ENCODE assay signal across 8 cellular contexts in genomic region chr12:1117970-1118563, GRCh38.
DNase-seq lines count a peak whose midpoint lies in the region; ATAC-seq, FAIRE-seq and TF ChIP-seq lines count a peak whose summit lies in the region.

No MANE protein-coding gene starts in this region.

- H3K27ac ChIP-seq in A673 (ENCODE audit: low read depth, low read length, poor library complexity, severe bottlenecking) (no peak overlapping the region), colonic mucosa (no peak overlapping the region), HepG2 (ENCODE audit: extremely low read length, insufficient read depth, low read length) (no peak overlapping the region)

- TF ChIP-seq CTCF in A673 (conservative IDR thresholded peaks at IDR 0.05; ENCODE audit: low read depth, low read length) (peak; percentile 93), colonic mucosa (IDR thresholded peaks at IDR 0.05) (peak; percentile 88), HepG2 (CRISPR knock-in tag; IDR thresholded peaks at IDR 0.05) (peak; percentile 86)

- no peaks in the 10 kb centered on the region for H3K79me2 ChIP-seq in HepG2 (ENCODE audit: insufficient read depth, low read length)

- H2AFZ ChIP-seq in HepG2 (ENCODE audit: low read length): no peak overlapping the region

- no peak overlapping the region for H3K4me2 ChIP-seq in HepG2 (ENCODE audit: low read depth, low read length)

- H3K9me3 ChIP-seq in A673 (ENCODE audit: low read depth, low read length, poor library complexity, severe bottlenecking) (no peaks in the 10 kb centered on the region), colonic mucosa (no peaks in the 10 kb centered on the region), HepG2 (ENCODE audit: low read length) (no peaks in the 10 kb centered on the region)

- no peaks in the 10 kb centered on the region for H3K36me3 ChIP-seq in A673 (ENCODE audit: insufficient read depth, low read length, poor library complexity, severe bottlenecking)
- no peaks in the 10 kb centered on the region for H3K36me3 ChIP-seq in H7 (replicated peaks; ENCODE audit: control insufficient read depth, insufficient read depth, low read length)
- H3K36me3 ChIP-seq in colonic mucosa: no peaks in the 10 kb centered on the region
- peaks cover 1 to 4% of the 10 kb centered on the region in 2 experiments; a peak in 3 of 5 replicates for H3K36me3 ChIP-seq in HepG2 (replicated peaks in 1 of 2; ENCODE audit: control insufficient read depth in 1 of 2, insufficient read depth in 2 of 2, low read length in 2 of 2)

- H3K9me3 Mint-ChIP-seq in activated CD4-positive, alpha-beta T cell treated with anti-CD3 and anti-CD28 coated beads for 36 hours (ENCODE audit: low read depth): no peaks in the 10 kb centered on the region

- H3K9ac ChIP-seq in colonic mucosa (ENCODE audit: low read depth in 2 of 2, low read length in 2 of 2) (no peak overlapping the region), HepG2 (ENCODE audit: insufficient read depth, low read depth, low read length) (no peak overlapping the region)

- H3K27me3 Mint-ChIP-seq in activated CD4-positive, alpha-beta T cell treated with anti-CD3 and anti-CD28 coated beads for 36 hours: no peaks in the 10 kb centered on the region

- CTCF ChIA-PET in A673 (lab: Charles Lee): interaction anchor here (0.5 to 2.0 kb wide), 22 partner anchors 13 to 837 kb away, joined by 3 to 35 read pairs (median 4); partner anchors contain the start of gene RAD52
- CTCF ChIA-PET in activated CD4-positive, alpha-beta T cell treated with anti-CD3 and anti-CD28 coated beads for 36 hours (lab: Charles Lee): interaction anchor here (0.6 to 4.9 kb wide), 104 partner anchors 8 to 822 kb away, joined by 3 to 133 read pairs (median 4); partner anchors contain the start of gene ERC1
- CTCF ChIA-PET in HepG2 (lab: Yijun Ruan, JAX; ENCODE audit: low intra/inter-chr PET ratio, low total read pairs): interaction anchor here (1.3 to 2.0 kb wide), 3 partner anchors 463 to 487 kb away, joined by 3 to 32 read pairs (median 3); no protein-coding TSS in a partner anchor

- H3K4me3 ChIP-seq in A673 (ENCODE audit: low read depth, low read length, poor library complexity, severe bottlenecking): no peak overlapping the region
- H3K4me3 ChIP-seq in H7 (ENCODE audit: insufficient read depth, low read depth, low read length): no peak overlapping the region
- no peak overlapping the region for H3K4me3 ChIP-seq in colonic mucosa
- H3K4me3 ChIP-seq in HepG2 (replicated peaks in 1 of 3; ENCODE audit: insufficient read depth in 1 of 3, low read depth in 2 of 3, low read length in 3 of 3): no peak overlapping the region

- H3K4me1 Mint-ChIP-seq in activated CD4-positive, alpha-beta T cell treated with anti-CD3 and anti-CD28 coated beads for 36 hours: peaks cover 18% of the 10 kb centered on the region

- H3K4me1 ChIP-seq in A673 (ENCODE audit: insufficient read depth, low read length, poor library complexity, severe bottlenecking) (peaks cover 7% of the 10 kb centered on the region), colonic mucosa (no peaks in the 10 kb centered on the region), HepG2 (ENCODE audit: insufficient read depth, low read length) (no peaks in the 10 kb centered on the region)

- peak; percentile 80 for FAIRE-seq in HepG2 (lab: Jason Lieb, UNC)

- in situ Hi-C loops in HepG2 (cut with HindIII; ENCODE audit: extremely low pct_ligation_motif_present, low pct_unique_long_range_greater_than_20kb): loop anchor here (5.0 kb wide), 1 partner anchor 459 kb away; no protein-coding TSS in a partner anchor

- no peaks in the 10 kb centered on the region for H3K36me3 Mint-ChIP-seq in activated CD4-positive, alpha-beta T cell treated with anti-CD3 and anti-CD28 coated beads for 36 hours (ENCODE audit: low read depth)

- DNase-seq in A673 (ENCODE audit: low spot score) (peak; percentile 74), H7 (peak; percentile 11), NCI-H510A (lab: John Stamatoyannopoulos, UW) (peak; percentile 40), colonic mucosa (peak; percentile 71), HepG2 (ENCODE audit: low spot score) (peak; percentile 40)
- peak; percentile 82 for DNase-seq in activated CD4-positive, alpha-beta T cell treated with anti-CD3 and anti-CD28 coated beads for 36 hours
- peak; percentile 45 to 64 (median 50) for DNase-seq in stimulated activated CD4-positive, alpha-beta T cell treated with anti-CD3 and anti-CD28 coated beads, TNF-alpha, amount 100 ng/mL, for 24 hours (ENCODE audit: low read depth in 3 of 3)

- no peaks in the 10 kb centered on the region; the same call in 1 of the 2 replicates for H4K20me1 ChIP-seq in HepG2 (ENCODE audit: insufficient read depth, low read length)

- BruUV-seq in A673 (replicated peaks; lab: Mats Ljungman, UMichigan) (no TSS peak), HepG2 (replicated peaks; lab: Mats Ljungman, UMichigan) (no TSS peak)

- POLR2A ChIA-PET in A673 (lab: Charles Lee; ENCODE audit: low non-redundant PET): interaction anchor here (0.7 kb wide), 1 partner anchor 468 kb away, joined by 3 read pairs; no protein-coding TSS in a partner anchor
- POLR2A ChIA-PET in activated CD4-positive, alpha-beta T cell treated with anti-CD3 and anti-CD28 coated beads for 36 hours (lab: Charles Lee): interaction anchor here (0.6 to 0.9 kb wide), 3 partner anchors 13 to 465 kb away, joined by 3 to 4 read pairs (median 3); no protein-coding TSS in a partner anchor
- POLR2A ChIA-PET in HepG2 (lab: Yijun Ruan, JAX): interaction anchor here (0.7 to 1.3 kb wide), 4 partner anchors 44 to 487 kb away, joined by 3 to 4 read pairs (median 3); no protein-coding TSS in a partner anchor

- no peak overlapping the region for H3K27ac Mint-ChIP-seq in activated CD4-positive, alpha-beta T cell treated with anti-CD3 and anti-CD28 coated beads for 36 hours

- H3K4me3 Mint-ChIP-seq in activated CD4-positive, alpha-beta T cell treated with anti-CD3 and anti-CD28 coated beads for 36 hours: no peak overlapping the region

- TF ChIP-seq EP300 in HepG2 (IDR thresholded peaks at IDR 0.05; ENCODE audit: low read depth in 2 of 2, low read length in 2 of 2) (no peak), HepG2 (CRISPR knock-in tag; IDR thresholded peaks at IDR 0.05; ENCODE audit: borderline replicate concordance) (no peak)

- TF ChIP-seq RAD21 in HepG2 (CRISPR knock-in tag; IDR thresholded peaks at IDR 0.05): peak; percentile 87

- 22% methylated on average over 5 of the region's 5 CpGs for WGBS in HepG2 (ENCODE audit: low lambda C conversion rate)

- H3K27me3 ChIP-seq in A673 (replicated peaks; ENCODE audit: insufficient read depth, low read depth, low read length, poor library complexity) (no peaks in the 10 kb centered on the region), H7 (ENCODE audit: control insufficient read depth, insufficient read depth, low read length) (peaks cover 5% of the 10 kb centered on the region; the same call in 1 of the 2 replicates), colonic mucosa (no peaks in the 10 kb centered on the region), HepG2 (ENCODE audit: control insufficient read depth in 1 of 2, insufficient read depth in 2 of 2, low read length in 2 of 2) (no peaks in the 10 kb centered on the region)

- no peak for TF ChIP-seq POLR2A in HepG2 (IDR thresholded peaks at IDR 0.05; ENCODE audit: insufficient read depth in 1 of 2, low read depth in 2 of 2, low read length in 2 of 2)

- intact Hi-C loops in A673 (cut with micrococcal nuclease; ENCODE audit: unreplicated experiment): loop anchor here (1.0 to 10.0 kb wide), 3 partner anchors 427 to 465 kb away; no protein-coding TSS in a partner anchor
- intact Hi-C loops in activated CD4-positive, alpha-beta T cell treated with anti-CD3 and anti-CD28 coated beads for 36 hours (cut with DNase I, micrococcal nuclease): loop anchor here (1.0 to 5.0 kb wide), 2 partner anchors 109 to 465 kb away; no protein-coding TSS in a partner anchor
- intact Hi-C loops in colonic mucosa (cut with DNase I): no loop called here
- intact Hi-C loops in HepG2 (cut with micrococcal nuclease; ENCODE audit: unreplicated experiment): loop anchor here (1.0 to 5.0 kb wide), 2 partner anchors 399 to 465 kb away; no protein-coding TSS in a partner anchor

- ATAC-seq in activated CD4-positive, alpha-beta T cell treated with anti-CD3 and anti-CD28 coated beads for 36 hours: no peak
- ATAC-seq in HepG2 (no peak), HG03175 (IDR thresholded peaks at IDR 0.05; ENCODE audit: unreplicated experiment) (no peak)

TF ChIP-seq in HepG2, 621 proteins besides CTCF, POLR2A, EP300 and RAD21 (continues in another document):
- no peak for TF ChIP-seq ZNF235 (CRISPR knock-in tag; IDR thresholded peaks at IDR 0.05; ENCODE audit: borderline replicate concordance)
- no peak for TF ChIP-seq ZNF614 (CRISPR knock-in tag; IDR thresholded peaks at IDR 0.05; ENCODE audit: borderline replicate concordance)
- TF ChIP-seq STAG1 (CRISPR knock-in tag; IDR thresholded peaks at IDR 0.05): peak; percentile 90
- TF ChIP-seq CBX1 (IDR thresholded peaks at IDR 0.05; ENCODE audit: low read depth): no peak
- TF ChIP-seq MAFK (conservative IDR thresholded peaks at IDR 0.05 in 1 of 2, IDR thresholded peaks at IDR 0.05 in 1 of 2; ENCODE audit: low read length in 2 of 2): no peak
- TF ChIP-seq ZNF740 (CRISPR knock-in tag; IDR thresholded peaks at IDR 0.05): no peak
- no peak for TF ChIP-seq TMF1 (CRISPR knock-in tag; IDR thresholded peaks at IDR 0.05; ENCODE audit: low read depth)
- no peak for TF ChIP-seq ZNF496 (CRISPR knock-in tag; IDR thresholded peaks at IDR 0.05; ENCODE audit: insufficient replicate concordance)
- no peak for TF ChIP-seq ARNT (IDR thresholded peaks at IDR 0.05)
- 0 out of 2 replicates have a peak, but pooled peaks have one; percentile 8 for TF ChIP-seq CEBPG (CRISPR knock-in tag; IDR thresholded peaks at IDR 0.05)
- TF ChIP-seq SMC3 (IDR thresholded peaks at IDR 0.05; ENCODE audit: low read length): peak; percentile 84

Comparison
In these comparisons a context has a peak if more than half of its experiments do, and no peak if none do; other contexts are left out.
1. DNase-seq: peak in every context shown above with its lines; median percentile 82 in activated CD4-positive, alpha-beta T cell treated with anti-CD3 and anti-CD28 coated beads for 36 hours; 74 in A673; 71 in colonic mucosa; 50 in stimulated activated CD4-positive, alpha-beta T cell treated with anti-CD3 and anti-CD28 coated beads, TNF-alpha, amount 100 ng/mL, for 24 hours; 40 in NCI-H510A; 40 in HepG2; 11 in H7.